In genomic region chr1:215031392-215031791, GRCh38 we compare ENCODE assay signal across 28 cellular contexts. TPM values are rescaled to one million over a fixed set of nuclear protein-coding genes. Genes with fewer than 3 reads are reported as not detected.
DNase-seq lines count a peak whose midpoint lies in the region; ATAC-seq, FAIRE-seq and TF ChIP-seq lines count a peak whose summit lies in the region.
"Had no signal": no experiment of that assay in that cellular context is flagged by ENCODE, and none has a peak within 500 bp of the region (broad histone marks: within the 10 kb centered on the region; RNA-seq: fewer than 3 reads in every experiment).

No MANE protein-coding gene starts in this region.

- H3K27ac ChIP-seq in HepG2 (ENCODE audit: extremely low read length, insufficient read depth, low read length) (no peak overlapping the region), right lobe of liver (no peak overlapping the region), IMR-90 (ENCODE audit: insufficient read depth, low read length) (no peak overlapping the region), K562 (ENCODE audit: extremely low read depth, low read depth, low read length) (no peak overlapping the region), ovary (no peak overlapping the region)
- H3K27ac ChIP-seq: 22Rv1, BLaER1 had no signal

- H3K18ac ChIP-seq in IMR-90 (ENCODE audit: low read depth, low read length): no peak overlapping the region

- no peaks in the 10 kb centered on the region for H3K79me1 ChIP-seq in IMR-90 (ENCODE audit: low read depth in 1 of 2, low read length in 2 of 2)

- no peak overlapping the region for H3K56ac ChIP-seq in IMR-90 (ENCODE audit: extremely low read depth, insufficient read depth, low read length)

- TF ChIP-seq EP300 in HepG2 (IDR thresholded peaks at IDR 0.05; ENCODE audit: low read depth in 2 of 2, low read length in 2 of 2) (no peak), HepG2 (CRISPR knock-in tag; IDR thresholded peaks at IDR 0.05; ENCODE audit: borderline replicate concordance) (no peak), K562 (IDR thresholded peaks at IDR 0.05; ENCODE audit: low read length) (no peak), ovary (IDR thresholded peaks at IDR 0.05) (no peak)

- H2BK5ac ChIP-seq in IMR-90 (ENCODE audit: low read depth, low read length, poor library complexity, severe bottlenecking): no peak overlapping the region

- no peak overlapping the region for H4K5ac ChIP-seq in IMR-90 (ENCODE audit: low read depth, low read length)

- TF ChIP-seq RAD21 in HepG2 (CRISPR knock-in tag; IDR thresholded peaks at IDR 0.05) (no peak), IMR-90 (IDR thresholded peaks at IDR 0.05; ENCODE audit: low read length) (no peak), K562 (CRISPR knock-in tag; conservative IDR thresholded peaks at IDR 0.05 in 1 of 2, IDR thresholded peaks at IDR 0.05 in 1 of 2) (no peak)

- H3K4me3 ChIP-seq in HepG2 (replicated peaks in 1 of 3; ENCODE audit: insufficient read depth in 1 of 3, low read depth in 2 of 3, low read length in 3 of 3) (no peak overlapping the region), right lobe of liver (no peak overlapping the region), IMR-90 (ENCODE audit: insufficient read depth, low read depth, low read length) (no peak overlapping the region), K562 (no peak overlapping the region), ovary (no peak overlapping the region)
- H3K4me3 ChIP-seq: BLaER1, GM12878 had no signal

- H3K9ac ChIP-seq in HepG2 (ENCODE audit: insufficient read depth, low read depth, low read length): no peak overlapping the region
- no peak overlapping the region for H3K9ac ChIP-seq in IMR-90 (ENCODE audit: low read depth, low read length)
- H3K9ac ChIP-seq in K562 (ENCODE audit: insufficient read depth in 1 of 2, low read depth in 2 of 2, low read length in 2 of 2): no peak overlapping the region
- H3K9ac ChIP-seq: BLaER1 had no signal

- BruUV-seq in HepG2 (replicated peaks; lab: Mats Ljungman, UMichigan) (no TSS peak), IMR-90 (replicated peaks; lab: Mats Ljungman, UMichigan) (no TSS peak), K562 (replicated peaks; lab: Mats Ljungman, UMichigan) (no TSS peak)

- no peaks in the 10 kb centered on the region for H4K20me1 ChIP-seq in HepG2 (ENCODE audit: insufficient read depth, low read length)
- no peaks in the 10 kb centered on the region for H4K20me1 ChIP-seq in IMR-90 (ENCODE audit: insufficient read depth, low read length)
- H4K20me1 ChIP-seq in K562 (replicated peaks; ENCODE audit: control insufficient read depth, insufficient read depth, low read length): no peaks in the 10 kb centered on the region
- H4K20me1 ChIP-seq: BLaER1 had no signal

- ATAC-seq in HepG2 (no peak), right lobe of liver (no peak), IMR-90 (ENCODE audit: low read depth) (no peak), K562 (no peak), GM19023 (IDR thresholded peaks at IDR 0.05; ENCODE audit: unreplicated experiment) (no peak)
- ATAC-seq: GM12878 had no signal

- POLR2A ChIA-PET in HepG2 (lab: Yijun Ruan, JAX) (no interaction called here), IMR-90 (lab: Charles Lee; ENCODE audit: unreplicated experiment) (no interaction called here), K562 (lab: Yijun Ruan, JAX) (no interaction called here)

- CTCF ChIA-PET in HepG2 (lab: Yijun Ruan, JAX; ENCODE audit: low intra/inter-chr PET ratio, low total read pairs) (no interaction called here), IMR-90 (lab: Yijun Ruan, JAX) (interaction anchor here (0.6 kb wide), 1 partner anchor 117 kb away, joined by 4 read pairs; no protein-coding TSS in a partner anchor), K562 (lab: Yijun Ruan, JAX; ENCODE audit: low intra/inter-chr PET ratio) (no interaction called here)

- no peaks in the 10 kb centered on the region for H3K9me3 ChIP-seq in HepG2 (ENCODE audit: low read length)
- H3K9me3 ChIP-seq in right lobe of liver: no peaks in the 10 kb centered on the region
- H3K9me3 ChIP-seq in IMR-90 (ENCODE audit: control insufficient read depth, insufficient read depth, low read length): no peaks in the 10 kb centered on the region
- no peaks in the 10 kb centered on the region; the same call in 1 of the 2 replicates for H3K9me3 ChIP-seq in K562 (replicated peaks; ENCODE audit: control insufficient read depth, insufficient read depth, low read depth, low read length)
- no peaks in the 10 kb centered on the region for H3K9me3 ChIP-seq in ovary
- H3K9me3 ChIP-seq: BE2C, BLaER1 had no signal

- H3K14ac ChIP-seq in IMR-90 (replicated peaks; ENCODE audit: low read depth, low read length): no peak overlapping the region

- no peak overlapping the region for H4K91ac ChIP-seq in IMR-90 (ENCODE audit: insufficient read depth, low read depth, low read length)

- H3K79me2 ChIP-seq in HepG2 (ENCODE audit: insufficient read depth, low read length): no peaks in the 10 kb centered on the region
- no peaks in the 10 kb centered on the region for H3K79me2 ChIP-seq in K562 (ENCODE audit: control insufficient read depth, insufficient read depth, low read length)

- H2BK120ac ChIP-seq in IMR-90 (ENCODE audit: low read depth, low read length): no peak overlapping the region

- H3K4ac ChIP-seq in IMR-90 (ENCODE audit: low read depth, low read length): no peak overlapping the region

- H3K4me2 ChIP-seq in HepG2 (ENCODE audit: low read depth, low read length): no peak overlapping the region
- H3K4me2 ChIP-seq in IMR-90 (ENCODE audit: low read depth, low read length): no peak overlapping the region
- H3K4me2 ChIP-seq in K562 (ENCODE audit: insufficient read depth, low read length): no peak overlapping the region
- H3K4me2 ChIP-seq: BLaER1 had no signal

- in situ Hi-C loops in HepG2 (cut with HindIII; ENCODE audit: extremely low pct_ligation_motif_present, low pct_unique_long_range_greater_than_20kb) (no loop called here), IMR-90 (cut with MboI; ENCODE audit: low sequenced_read_pairs) (no loop called here), K562 (cut with MboI) (no loop called here)

- TF ChIP-seq POLR2A in HepG2 (IDR thresholded peaks at IDR 0.05; ENCODE audit: insufficient read depth in 1 of 2, low read depth in 2 of 2, low read length in 2 of 2) (no peak), right lobe of liver (IDR thresholded peaks at IDR 0.05) (no peak), IMR-90 (IDR thresholded peaks at IDR 0.05; ENCODE audit: low read depth, low read length) (no peak), K562 (conservative IDR thresholded peaks at IDR 0.05) (no peak), ovary (IDR thresholded peaks at IDR 0.05) (no peak)

- H2AFZ ChIP-seq in HepG2 (ENCODE audit: low read length): no peak overlapping the region
- H2AFZ ChIP-seq in IMR-90 (replicated peaks; ENCODE audit: low read length, poor library complexity): no peak overlapping the region
- no peak overlapping the region for H2AFZ ChIP-seq in K562 (ENCODE audit: low read depth, low read length)

- no peak overlapping the region for H2BK20ac ChIP-seq in IMR-90 (ENCODE audit: low read depth, low read length)

- intact Hi-C loops in HepG2 (cut with micrococcal nuclease; ENCODE audit: unreplicated experiment) (no loop called here), right lobe of liver (cut with DNase I) (no loop called here), IMR-90 (cut with micrococcal nuclease) (no loop called here), K562 (cut with micrococcal nuclease) (no loop called here), ovary (cut with DNase I) (no loop called here)

- H3K27me3 ChIP-seq in HepG2 (ENCODE audit: control insufficient read depth in 1 of 2, insufficient read depth in 2 of 2, low read length in 2 of 2): no peaks in the 10 kb centered on the region
- H3K27me3 ChIP-seq in right lobe of liver: no peaks in the 10 kb centered on the region
- H3K27me3 ChIP-seq in IMR-90 (ENCODE audit: control insufficient read depth, insufficient read depth, low read length): no peaks in the 10 kb centered on the region
- no peaks in the 10 kb centered on the region for H3K27me3 ChIP-seq in K562 (ENCODE audit: control insufficient read depth in 2 of 2, insufficient read depth in 2 of 2, low read length in 2 of 2)
- no peaks in the 10 kb centered on the region for H3K27me3 ChIP-seq in ovary
- H3K27me3 ChIP-seq: BE2C, BLaER1 had no signal

- H3K36me3 ChIP-seq in HepG2 (replicated peaks in 1 of 2; ENCODE audit: control insufficient read depth in 1 of 2, insufficient read depth in 2 of 2, low read length in 2 of 2): no peaks in the 10 kb centered on the region
- no peaks in the 10 kb centered on the region for H3K36me3 ChIP-seq in right lobe of liver
- H3K36me3 ChIP-seq in IMR-90 (ENCODE audit: control insufficient read depth, insufficient read depth, low read length): no peaks in the 10 kb centered on the region
- no peaks in the 10 kb centered on the region for H3K36me3 ChIP-seq in K562 (ENCODE audit: control insufficient read depth, insufficient read depth, low read length)
- H3K36me3 ChIP-seq in ovary: no peaks in the 10 kb centered on the region
- H3K36me3 ChIP-seq: BE2C, BLaER1 had no signal

- H2AK9ac ChIP-seq in IMR-90 (replicated peaks; ENCODE audit: low read depth, low read length, poor library complexity): no peak overlapping the region

- FAIRE-seq in HepG2 (lab: Jason Lieb, UNC): no peak
- FAIRE-seq in K562 (lab: Jason Lieb, UNC): no peak
- FAIRE-seq: GM12878, GM12892, GM18507 had no signal

- H4K8ac ChIP-seq in IMR-90 (ENCODE audit: low read depth in 2 of 2, low read length in 2 of 2): no peak overlapping the region

- TF ChIP-seq CTCF in HepG2 (CRISPR knock-in tag; IDR thresholded peaks at IDR 0.05): no peak
- no peak for TF ChIP-seq CTCF in right lobe of liver (IDR thresholded peaks at IDR 0.05)
- no peak for TF ChIP-seq CTCF in IMR-90 (conservative IDR thresholded peaks at IDR 0.05; ENCODE audit: low read depth, low read length)
- TF ChIP-seq CTCF in K562 (IDR thresholded peaks at IDR 0.05 in 2 of 3, conservative IDR thresholded peaks at IDR 0.05 in 1 of 3; ENCODE audit: insufficient read depth in 2 of 3, low read depth in 1 of 3, low read length in 3 of 3): no peak
- TF ChIP-seq CTCF in ovary (IDR thresholded peaks at IDR 0.05): no peak

- dilution Hi-C loops in IMR-90 (cut with HindIII; ENCODE audit: low sequenced_read_pairs, unreplicated experiment): no loop called here

- no peak overlapping the region for H2AK5ac ChIP-seq in IMR-90 (ENCODE audit: low read depth, low read length)

- H3K4me1 ChIP-seq in HepG2 (ENCODE audit: insufficient read depth, low read length): no peaks in the 10 kb centered on the region
- H3K4me1 ChIP-seq in right lobe of liver: no peaks in the 10 kb centered on the region
- no peaks in the 10 kb centered on the region for H3K4me1 ChIP-seq in IMR-90 (ENCODE audit: control insufficient read depth, insufficient read depth, low read length)
- H3K4me1 ChIP-seq in K562 (replicated peaks in 1 of 2; ENCODE audit: control insufficient read depth in 2 of 2, insufficient read depth in 2 of 2, low read length in 2 of 2): no peaks in the 10 kb centered on the region
- H3K4me1 ChIP-seq in ovary (ENCODE audit: insufficient read depth): no peaks in the 10 kb centered on the region
- H3K4me1 ChIP-seq: BE2C, BLaER1 had no signal

- DNase-seq in HepG2 (ENCODE audit: low spot score) (no peak), right lobe of liver (no peak), IMR-90 (no peak), K562 (ENCODE audit: extremely low read depth in 1 of 4, low spot score in 3 of 4) (no peak), ovary (no peak)
- DNase-seq: ACHN; BE2C; C1 segment of cervical spinal cord; CD4-positive, alpha-beta memory T cell; CD4-positive, CD25-positive, alpha-beta regulatory T cell; CD8-positive, alpha-beta memory T cell; COR-L47; DMS 273 treated with DMSO at 0.1 percent for 48 hours; DMS153; DMS53; DMS79; DND-41; EL; GDM1 had no signal

- no peak overlapping the region for H3K23ac ChIP-seq in IMR-90 (ENCODE audit: low read depth, low read length)

- no peaks in the 10 kb centered on the region for H3K9me1 ChIP-seq in IMR-90 (ENCODE audit: insufficient read depth, low read length)
- no peaks in the 10 kb centered on the region for H3K9me1 ChIP-seq in K562 (ENCODE audit: control insufficient read depth, insufficient read depth, low read length)

- no peak overlapping the region for H2BK15ac ChIP-seq in IMR-90 (ENCODE audit: low read depth, low read length)

RNA-seq across cellular contexts. Expression of gene KCNK2, which starts 51.1 kb away (rescaled TPM):
- total RNA-seq in HepG2 (2016; rRNA removed; fragmentation: Illumina TruSeq; extraction: Trizol): not detected in 2 replicates
- total RNA-seq in HepG2 (2016; cell fraction: cytosol; rRNA removed; fragmentation: Illumina TruSeq; extraction: Trizol; ENCODE audit: low read depth): not detected in 2 replicates
- not detected in 2 replicates for total RNA-seq in HepG2 (2016; cell fraction: insoluble cytoplasmic fraction; rRNA removed; fragmentation: Illumina TruSeq; extraction: Trizol)
- total RNA-seq in HepG2 (2016; cell fraction: membrane; rRNA removed; fragmentation: Illumina TruSeq; extraction: Trizol): not detected in 2 replicates
- not detected in 2 replicates for total RNA-seq in HepG2 (2016; cell fraction: nucleus; rRNA removed; fragmentation: Illumina TruSeq; extraction: Trizol)
- polyA plus RNA-seq in HepG2 (2011; rRNA removed): not detected in 2 replicates
- not detected in 2 replicates for polyA plus RNA-seq in HepG2 (2011; cell fraction: cytosol; rRNA removed)
- not detected in 2 replicates for polyA plus RNA-seq in HepG2 (2011; cell fraction: nucleus; rRNA removed)
- polyA plus RNA-seq in HepG2 (2012): not detected in 2 replicates
- polyA plus RNA-seq in HepG2 (2016; cell fraction: cytosol; fragmentation: Illumina TruSeq; extraction: Trizol; ENCODE audit: low read depth): not detected in 2 replicates
- not detected in 2 replicates for polyA plus RNA-seq in HepG2 (2016; cell fraction: insoluble cytoplasmic fraction; fragmentation: Illumina TruSeq; extraction: Trizol; ENCODE audit: low read depth)
- polyA plus RNA-seq in HepG2 (2016; cell fraction: membrane; fragmentation: Illumina TruSeq; extraction: Trizol; ENCODE audit: low read depth): not detected in 2 replicates
- polyA plus RNA-seq in HepG2 (2016; cell fraction: nucleus; fragmentation: Illumina TruSeq; extraction: Trizol; ENCODE audit: insufficient read depth, low read depth): not detected in 2 replicates
- polyA minus RNA-seq in HepG2 (2011; rRNA and poly(A)+ RNA removed; ENCODE audit: low replicate concordance): not detected in 2 replicates
- polyA minus RNA-seq in HepG2 (2011; cell fraction: cytosol; rRNA and poly(A)+ RNA removed): not detected in 2 replicates
- not detected in 2 replicates for polyA minus RNA-seq in HepG2 (2011; cell fraction: nucleus; rRNA and poly(A)+ RNA removed)
- under 1 TPM in 3 of 6 experiments, not detected in 3; 0.06 to 0.31 (median 0.12) TPM for total RNA-seq in right lobe of liver
- 86.9 TPM in 2 replicates for total RNA-seq in IMR-90 (2012; rRNA removed)
- 41.3 and 45.9 TPM in 2 replicates for polyA plus RNA-seq in IMR-90 (2012; rRNA removed)
- polyA plus RNA-seq in IMR-90 (2012; cell fraction: cytosol; rRNA removed): 10.0 and 15.0 TPM in 2 replicates
- 4.6 and 15.1 TPM in 2 replicates for polyA plus RNA-seq in IMR-90 (2012; cell fraction: nucleus; rRNA removed; ENCODE audit: low replicate concordance)
- 0.40 and 0.69 TPM in 2 replicates for total RNA-seq in K562 (2011; cell fraction: chromatin; rRNA removed; ENCODE audit: low replicate concordance)
- total RNA-seq in K562 (2011; cell fraction: nucleolus; rRNA removed): not detected in 2 replicates
- total RNA-seq in K562 (2011; cell fraction: nucleoplasm; rRNA removed): 0.44 TPM in 1 of 2 replicates, not detected in the other
- total RNA-seq in K562 (2014; rRNA removed): not detected in 2 replicates
- total RNA-seq in K562 (2014; rRNA removed; fragmentation: Illumina TruSeq; extraction: Trizol): 0.04 TPM in 1 of 2 replicates, not detected in the other
- total RNA-seq in K562 (2015; rRNA removed; fragmentation: Illumina TruSeq; extraction: Trizol): 0.08 TPM in 1 of 2 replicates, not detected in the other
- 0.13 and 0.42 TPM in 2 replicates for total RNA-seq in K562 (2021)
- 0.04 and 0.20 TPM in 2 replicates for polyA plus RNA-seq in K562 (2011; rRNA removed)
- 0.18 TPM in 1 of 2 replicates, not detected in the other for polyA plus RNA-seq in K562 (2011; cell fraction: cytosol; rRNA removed)
- polyA plus RNA-seq in K562 (2011; cell fraction: nucleus; rRNA removed): 0.10 and 0.72 TPM in 2 replicates
- polyA plus RNA-seq in K562 (2012): 0.08 and 0.09 TPM in 2 replicates
- polyA plus RNA-seq in K562 (2014; fragmentation: Illumina TruSeq; extraction: Trizol): 0.04 TPM in 1 of 2 replicates, not detected in the other
- under 1 TPM; 0.06 to 0.07 TPM for polyA plus RNA-seq in K562 (2014; fragmentation: Nextera tagmentation; extraction: Ambion mirVana)
- not detected in 2 replicates for polyA plus RNA-seq in K562 (2014; rRNA removed)
- 0.28 and 1.3 TPM in 2 replicates for polyA minus RNA-seq in K562 (2011; rRNA and poly(A)+ RNA removed)
- polyA minus RNA-seq in K562 (2011; cell fraction: cytosol; rRNA and poly(A)+ RNA removed): not detected in 2 replicates
- 1.00 TPM in 1 of 2 replicates, not detected in the other for polyA minus RNA-seq in K562 (2011; cell fraction: nucleus; rRNA and poly(A)+ RNA removed)
- total RNA-seq in ovary: 10 to 100 TPM in 1 of 7 donors, 1 to 10 TPM in 5, under 1 TPM in 1; 0.83 to 13.0 (median 2.4) TPM
- under 1 TPM; 0.36 to 0.93 TPM for polyA plus RNA-seq in ovary
- total RNA-seq: A673; CD4-positive, alpha-beta memory T cell; CD4-positive, CD25-positive, alpha-beta regulatory T cell; CD8-positive, alpha-beta memory T cell; G401 had no signal
- polyA plus RNA-seq: CD14-positive monocyte; CD4-positive, alpha-beta memory T cell; CD4-positive, CD25-positive, alpha-beta regulatory T cell; CD8-positive, alpha-beta memory T cell had no signal

Comparison
In these comparisons a context has a peak if more than half of its experiments do, and no peak if none do; other contexts are left out.
1. Of the 241 proteins assayed by ChIP-seq in both HepG2 and K562: peak only in HepG2: none; only in K562: none; in both: MAFF; in neither: 239; mixed calls (peak in some experiments, not most) for 1.